Comparison of ENCODE assay signal across 8 cellular contexts in genomic region chr17:79810138-79811027, GRCh38. TPM values are rescaled to one million over a fixed set of nuclear protein-coding genes. Genes with fewer than 3 reads are reported as not detected.
DNase-seq lines count a peak whose midpoint lies in the region; ATAC-seq, FAIRE-seq and TF ChIP-seq lines count a peak whose summit lies in the region.

No MANE protein-coding gene starts in this region.

- FAIRE-seq in GM12892 (lab: Jason Lieb, UNC): peak; percentile 89

- H3K36me3 Mint-ChIP-seq in T-helper 2 cell treated with Interferon-gamma antibody and Interleukin-4, amounts not matched to agents 5 μg/mL and 100 μg/mL, for 36 hours (ENCODE audit: low read depth): no peaks in the 10 kb centered on the region

- peak overlapping the region; percentile 0; the same call in 1 of the 2 replicates for H3K4me3 ChIP-seq in iPS DF 6.9 (ENCODE audit: low read length)

- peaks cover 65% of the 10 kb centered on the region for H3K27me3 Mint-ChIP-seq in T-helper 2 cell treated with Interferon-gamma antibody and Interleukin-4, amounts not matched to agents 5 μg/mL and 100 μg/mL, for 36 hours (ENCODE audit: low read depth)

- peaks cover 82% of the 10 kb centered on the region for H3K27me3 ChIP-seq in iPS DF 6.9 (ENCODE audit: control insufficient read depth, insufficient read depth, low read length)

- H3K4me1 ChIP-seq in iPS DF 6.9 (ENCODE audit: control insufficient read depth, insufficient read depth, low read length): peaks cover 19% of the 10 kb centered on the region

- H3K27ac ChIP-seq in iPS DF 6.9 (ENCODE audit: low read length): no peak overlapping the region

- peak overlapping the region; percentile 26 for H3K27ac Mint-ChIP-seq in T-helper 2 cell treated with Interferon-gamma antibody and Interleukin-4, amounts not matched to agents 5 μg/mL and 100 μg/mL, for 36 hours

- peak overlapping the region; percentile 49 for H3K4me3 Mint-ChIP-seq in T-helper 2 cell treated with Interferon-gamma antibody and Interleukin-4, amounts not matched to agents 5 μg/mL and 100 μg/mL, for 36 hours

- no peaks in the 10 kb centered on the region for H3K36me3 ChIP-seq in iPS DF 6.9 (ENCODE audit: control insufficient read depth, insufficient read depth, low read length)

- TF ChIP-seq POLR2A in GM12892 (IDR thresholded peaks at IDR 0.05; ENCODE audit: low read depth, low read length): no peak

- ATAC-seq in HG02943 (IDR thresholded peaks at IDR 0.05; ENCODE audit: low read depth, unreplicated experiment) (peak; percentile 63), GM18517 (IDR thresholded peaks at IDR 0.05; ENCODE audit: unreplicated experiment) (no peak)

- no peaks in the 10 kb centered on the region for H3K9me3 Mint-ChIP-seq in T-helper 2 cell treated with Interferon-gamma antibody and Interleukin-4, amounts not matched to agents 5 μg/mL and 100 μg/mL, for 36 hours

- no peaks in the 10 kb centered on the region for H3K9me3 ChIP-seq in iPS DF 6.9 (ENCODE audit: control insufficient read depth, insufficient read depth, low read length)

- H3K4me1 Mint-ChIP-seq in T-helper 2 cell treated with Interferon-gamma antibody and Interleukin-4, amounts not matched to agents 5 μg/mL and 100 μg/mL, for 36 hours (ENCODE audit: low read depth): peaks cover 27% of the 10 kb centered on the region

- DNase-seq in GM12892 (ENCODE audit: insufficient read length): peak; percentile 90
- DNase-seq in NCI-H1930 (lab: John Stamatoyannopoulos, UW): peak; percentile 91 to 96
- peak; percentile 85 for DNase-seq in T-helper 2 cell treated with Interferon-gamma antibody and Interleukin-4, amounts not matched to agents 5 μg/mL and 100 μg/mL, for 36 hours (ENCODE audit: low spot score)
- peak; percentile 20 for DNase-seq in amniotic stem cell (lab: John Stamatoyannopoulos, UW)
- DNase-seq in iPS DF 6.9 (ENCODE audit: low read depth, low spot score): no peak
- peak; percentile 81 for DNase-seq in stimulated activated CD4-positive, alpha-beta T cell treated with anti-CD3 and anti-CD28 coated beads, Interleukin-12 subunit alpha, Interleukin-12 subunit beta, amount 100 ng/mL, for 4 hours

- WGBS in iPS DF 6.9 (ENCODE audit: insufficient coverage, insufficient read length): no CpG with 5 or more reads among the region's 76 CpGs

RNA-seq across cellular contexts. Expression of gene CBX8, which starts 13.5 kb away (rescaled TPM):
- polyA plus RNA-seq in GM12892 (2012; ENCODE audit: missing spikeins): 1.6 TPM

RNA-seq across cellular contexts. Expression of gene CBX4, which starts 28.9 kb away (rescaled TPM):
- polyA plus RNA-seq in GM12892 (2012; ENCODE audit: missing spikeins): 4.1 TPM

RNA-seq across cellular contexts. Expression of gene CBX2, which starts 32.4 kb away (rescaled TPM):
- 1.4 TPM for polyA plus RNA-seq in GM12892 (2012; ENCODE audit: missing spikeins)
